11 cellular contexts compared by ENCODE assay signal in genomic region chr1:47995306-47996050, GRCh38. TPM values are rescaled to one million over a fixed set of nuclear protein-coding genes. Genes with fewer than 3 reads are reported as not detected.
DNase-seq lines count a peak whose midpoint lies in the region; ATAC-seq, FAIRE-seq and TF ChIP-seq lines count a peak whose summit lies in the region.
"Had no signal": no experiment of that assay in that cellular context is flagged by ENCODE, and none has a peak within 500 bp of the region (broad histone marks: within the 10 kb centered on the region; RNA-seq: fewer than 3 reads in every experiment).

No MANE protein-coding gene starts in this region.

- no peaks in the 10 kb centered on the region for H3K9me3 ChIP-seq in body of pancreas
- no peaks in the 10 kb centered on the region for H3K9me3 ChIP-seq in kidney (ENCODE audit: control insufficient read depth in 1 of 2, low read length in 2 of 2)

- H3K36me3 ChIP-seq in body of pancreas (replicated peaks in 1 of 2; ENCODE audit: insufficient read depth in 1 of 2, low read depth in 2 of 2), result no peaks in the 10 kb centered on the region
- H3K36me3 ChIP-seq in kidney (ENCODE audit: control insufficient read depth in 1 of 2, insufficient read depth in 2 of 2, low read length in 2 of 2), result peaks cover 0 to 7% of the 10 kb centered on the region in 2 donors

- H3K27ac ChIP-seq in body of pancreas (peak overlapping the region in 3 of 4 donors; percentile 81 to 89 (median 84)), kidney (ENCODE audit: low read depth in 2 of 2, low read length in 2 of 2) (peak overlapping the region; percentile 91)

- no peaks in the 10 kb centered on the region for H3K9me3 Mint-ChIP-seq in activated CD4-positive, alpha-beta T cell treated with anti-CD3 and anti-CD28 coated beads for 36 hours (ENCODE audit: low read depth)
- no peaks in the 10 kb centered on the region for H3K9me3 Mint-ChIP-seq in stimulated activated naive CD8-positive, alpha-beta T cell treated with anti-CD3 and anti-CD28 coated beads, Interleukin-15, amount 100 ng/mL, for 72 hours
- H3K9me3 Mint-ChIP-seq: activated CD4-positive, alpha-beta memory T cell treated with anti-CD3 and anti-CD28 coated beads for 36 hours had no signal

- no peak overlapping the region for H3K27ac Mint-ChIP-seq in activated CD4-positive, alpha-beta T cell treated with anti-CD3 and anti-CD28 coated beads for 36 hours
- peak overlapping the region in 1 of 2 donors; percentile 48 for H3K27ac Mint-ChIP-seq in stimulated activated naive CD8-positive, alpha-beta T cell treated with anti-CD3 and anti-CD28 coated beads, Interleukin-15, amount 100 ng/mL, for 72 hours
- H3K27ac Mint-ChIP-seq: activated CD4-positive, alpha-beta memory T cell treated with anti-CD3 and anti-CD28 coated beads for 36 hours had no signal

- peak overlapping the region; percentile 57 to 72 for H3K9ac ChIP-seq in kidney (ENCODE audit: low read length in 2 of 2)

- peaks cover 48% of the 10 kb centered on the region for H3K4me1 ChIP-seq in body of pancreas
- peaks cover 0 to 17% of the 10 kb centered on the region in 2 donors for H3K4me1 ChIP-seq in kidney (ENCODE audit: control insufficient read depth in 1 of 2, insufficient read depth in 1 of 2, low read depth in 1 of 2, low read length in 2 of 2)

- no peak for TF ChIP-seq POLR2A in body of pancreas (IDR thresholded peaks at IDR 0.05)

- no peaks in the 10 kb centered on the region for H3K36me3 Mint-ChIP-seq in activated CD4-positive, alpha-beta T cell treated with anti-CD3 and anti-CD28 coated beads for 36 hours (ENCODE audit: low read depth)
- H3K36me3 Mint-ChIP-seq: activated CD4-positive, alpha-beta memory T cell treated with anti-CD3 and anti-CD28 coated beads for 36 hours had no signal

- H3K4me3 Mint-ChIP-seq in activated CD4-positive, alpha-beta T cell treated with anti-CD3 and anti-CD28 coated beads for 36 hours, result peak overlapping the region; percentile 34
- H3K4me3 Mint-ChIP-seq in stimulated activated naive CD8-positive, alpha-beta T cell treated with anti-CD3 and anti-CD28 coated beads, Interleukin-15, amount 100 ng/mL, for 72 hours, result peak overlapping the region; percentile 72 to 75
- H3K4me3 Mint-ChIP-seq: activated CD4-positive, alpha-beta memory T cell treated with anti-CD3 and anti-CD28 coated beads for 36 hours had no signal

- POLR2A ChIA-PET in activated CD4-positive, alpha-beta T cell treated with anti-CD3 and anti-CD28 coated beads for 36 hours (lab: Charles Lee), result no interaction called here

- intact Hi-C loops in activated CD4-positive, alpha-beta T cell treated with anti-CD3 and anti-CD28 coated beads for 36 hours (cut with DNase I, micrococcal nuclease), result loop anchor here in 1 of 2 experiments (2.0 kb wide), 1 partner anchor 241 kb away; no protein-coding TSS in a partner anchor
- intact Hi-C loops in body of pancreas (cut with DNase I) (no loop called here), kidney (cut with DNase I) (no loop called here)

- no peak for TF ChIP-seq CTCF in body of pancreas (IDR thresholded peaks at IDR 0.05)
- TF ChIP-seq CTCF in kidney (IDR thresholded peaks at IDR 0.05; ENCODE audit: borderline replicate concordance, extremely low read depth, insufficient read depth), result no peak

- peaks cover 40% of the 10 kb centered on the region for H3K27me3 Mint-ChIP-seq in activated CD4-positive, alpha-beta T cell treated with anti-CD3 and anti-CD28 coated beads for 36 hours
- peaks cover 86% of the 10 kb centered on the region for H3K27me3 Mint-ChIP-seq in stimulated activated naive CD8-positive, alpha-beta T cell treated with anti-CD3 and anti-CD28 coated beads, Interleukin-15, amount 100 ng/mL, for 72 hours

- CTCF ChIA-PET in activated CD4-positive, alpha-beta T cell treated with anti-CD3 and anti-CD28 coated beads for 36 hours (lab: Charles Lee), result interaction anchor here (0.7 to 0.9 kb wide), 2 partner anchors 12 to 106 kb away, joined by 3 read pairs; no protein-coding TSS in a partner anchor

- H3K4me1 Mint-ChIP-seq in activated CD4-positive, alpha-beta T cell treated with anti-CD3 and anti-CD28 coated beads for 36 hours, result peaks cover 4% of the 10 kb centered on the region
- H3K4me1 Mint-ChIP-seq in stimulated activated naive CD8-positive, alpha-beta T cell treated with anti-CD3 and anti-CD28 coated beads, Interleukin-15, amount 100 ng/mL, for 72 hours, result peaks cover 15% of the 10 kb centered on the region

- DNase-seq in activated CD4-positive, alpha-beta T cell treated with anti-CD3 and anti-CD28 coated beads for 36 hours, result no peak
- no peak for DNase-seq in activated CD4-positive, alpha-beta T cell treated with anti-CD3 and anti-CD28 coated beads, Interleukin-2, amount 50 U/mL, for 1 hour
- peak in 2 of 4 donors; percentile 47 to 67 for DNase-seq in body of pancreas
- no peak for DNase-seq in kidney
- DNase-seq in stimulated activated naive CD8-positive, alpha-beta T cell treated with anti-CD3 and anti-CD28 coated beads, Interleukin-15, amount 100 ng/mL, for 72 hours, result no peak
- DNase-seq in SHP77 (lab: John Stamatoyannopoulos, UW), result no peak
- no peak for DNase-seq in NOMO-1 treated with DMSO at 0.1 percent for 48 hours (lab: John Stamatoyannopoulos, UW; ENCODE audit: unreplicated experiment)
- DNase-seq: activated CD4-positive, alpha-beta memory T cell treated with anti-CD3 and anti-CD28 coated beads for 36 hours; amniotic stem cell had no signal

- no peak for FAIRE-seq in kidney (lab: Jason Lieb, UNC)
- FAIRE-seq: endothelial cell of umbilical vein had no signal

- no peak for ATAC-seq in activated CD4-positive, alpha-beta T cell treated with anti-CD3 and anti-CD28 coated beads for 36 hours
- ATAC-seq in body of pancreas (no peak), HG02938 (IDR thresholded peaks at IDR 0.05; ENCODE audit: unreplicated experiment) (no peak)
- no peak for ATAC-seq in stimulated activated naive CD8-positive, alpha-beta T cell treated with anti-CD3 and anti-CD28 coated beads, Interleukin-15, amount 100 ng/mL, for 72 hours

- 48% methylated on average over 6 to 8 of the region's 8 CpGs for WGBS in body of pancreas, 2 donors

- H3K4me3 ChIP-seq in body of pancreas (no peak overlapping the region), kidney (ENCODE audit: low read length in 2 of 2) (peak overlapping the region; percentile 72 to 86)

- H3K27me3 ChIP-seq in body of pancreas, result peaks cover 0 to 13% of the 10 kb centered on the region in 2 donors

RNA-seq across cellular contexts. Expression of gene TRABD2B, which starts 1.7 kb away (rescaled TPM):
- total RNA-seq in activated CD4-positive, alpha-beta T cell treated with anti-CD3 and anti-CD28 coated beads for 36 hours, result not detected
- total RNA-seq in body of pancreas, result 1 to 10 TPM; 2.6 to 4.3 TPM
- total RNA-seq in kidney, result 62.0 TPM
- 19.8 TPM for polyA plus RNA-seq in kidney (ENCODE audit: insufficient read depth, low read depth, low replicate concordance)
- total RNA-seq: activated CD4-positive, alpha-beta memory T cell treated with anti-CD3 and anti-CD28 coated beads for 36 hours; endothelial cell of umbilical vein had no signal
- polyA plus RNA-seq: endothelial cell of umbilical vein had no signal

Comparison
In these comparisons a context has a peak if more than half of its experiments do, and no peak if none do; other contexts are left out.
1. H3K4me3 ChIP-seq: peak in kidney (2 of 2); none in body of pancreas (0 of 2).
2. RNA of gene TRABD2B, which starts 1.7 kb away (total RNA-seq): 62.0 TPM in kidney (single experiment); 2.6 to 4.3 TPM in body of pancreas and not detected in activated CD4-positive, alpha-beta T cell treated with anti-CD3 and anti-CD28 coated beads for 36 hours; every median in the first group is over 10 times any median in the second.